In genomic region chr15:89725064-89725463, GRCh38 we compare ENCODE assay signal across 11 cellular contexts. TPM values are rescaled to one million over a fixed set of nuclear protein-coding genes. Genes with fewer than 3 reads are reported as not detected.
"Had no signal": no experiment of that assay in that cellular context is flagged by ENCODE, and none has a peak within 500 bp of the region (broad histone marks: within the 10 kb centered on the region; RNA-seq: fewer than 3 reads in every experiment).

No MANE protein-coding gene starts in this region.

- H3K4me2 ChIP-seq: KMS-11 had no signal

- H3K9ac ChIP-seq: KMS-11 had no signal

- FAIRE-seq: HepG2, HTR-8/SVneo had no signal

- H3K27ac ChIP-seq: HL-60, KMS-11 had no signal

- DNase-seq: IMR-90, Karpas-422, Kasumi-1, KBM-7, KG1 had no signal

- ATAC-seq: HepG2 had no signal

RNA-seq across cellular contexts. Expression of gene MESP1, which starts 26.0 kb away (rescaled TPM):
- total RNA-seq: HepG2 had no signal
- polyA plus RNA-seq: HepG2 had no signal

RNA-seq across cellular contexts. Expression of gene WDR93, which starts 34.5 kb away (rescaled TPM):
- total RNA-seq: HepG2, HT1080, IMR-90 had no signal
- polyA plus RNA-seq: IgD-negative memory B cell, IMR-90 had no signal

RNA-seq across cellular contexts. Expression of gene PLIN1, which starts 45.9 kb away (rescaled TPM):
- total RNA-seq: HT1080 had no signal
- polyA plus RNA-seq: IgD-negative memory B cell had no signal

RNA-seq across cellular contexts. Expression of gene MESP2, which starts 51.1 kb away (rescaled TPM):
- total RNA-seq: HepG2, HT1080 had no signal
- polyA plus RNA-seq: HepG2, IgD-negative memory B cell had no signal
